ENCODE assay signal across 14 cellular contexts in the genomic region with DNA sequence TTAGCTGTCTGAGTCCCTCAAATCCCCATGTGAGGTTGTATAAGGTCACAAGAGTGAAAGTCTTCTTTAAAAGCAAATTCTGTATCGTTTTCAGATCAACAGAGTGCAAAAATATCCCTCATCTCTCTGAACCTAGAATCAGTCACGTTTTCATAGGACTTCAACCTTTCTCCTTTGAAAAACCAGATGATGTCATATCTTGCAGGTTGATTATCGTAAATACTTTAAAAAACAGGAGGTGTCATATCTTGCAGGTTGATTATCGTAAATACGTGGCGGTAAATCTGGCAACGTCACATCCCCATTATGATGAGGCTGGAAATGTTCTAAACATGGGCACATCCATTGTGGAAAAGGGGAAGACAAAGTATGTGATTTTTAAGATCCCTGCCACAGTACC. TPM values are rescaled to one million over a fixed set of nuclear protein-coding genes. Genes with fewer than 3 reads are reported as not detected.
A peak's percentile ranks its signal among the peaks of the same experiment; 100 is the strongest.
DNase-seq lines count a peak whose midpoint lies in the region; ATAC-seq, FAIRE-seq and TF ChIP-seq lines count a peak whose summit lies in the region.
"Had no signal": no experiment of that assay in that cellular context is flagged by ENCODE, and none has a peak within 500 bp of the region (broad histone marks: within the 10 kb centered on the region; RNA-seq: fewer than 3 reads in every experiment).

No MANE protein-coding gene starts in this region.

- in situ Hi-C loops in HepG2 (cut with HindIII; ENCODE audit: extremely low pct_ligation_motif_present, low pct_unique_long_range_greater_than_20kb), result no loop called here

- H3K27me3 ChIP-seq in HepG2 (ENCODE audit: control insufficient read depth in 1 of 2, insufficient read depth in 2 of 2, low read length in 2 of 2) (peaks cover 0 to 8% of the 10 kb centered on the region in 2 experiments; a peak in 1 of 5 replicates), right lobe of liver (no peaks in the 10 kb centered on the region), muscle layer of colon (ENCODE audit: control insufficient read depth in 1 of 2, insufficient read depth in 2 of 2, low read length in 2 of 2) (no peaks in the 10 kb centered on the region), small intestine (ENCODE audit: control insufficient read depth in 2 of 2, insufficient read depth in 2 of 2, low read length in 2 of 2) (no peaks in the 10 kb centered on the region)
- H3K27me3 ChIP-seq: BLaER1 treated with 17β-estradiol and CSF1 and Interleukin-3, amounts not matched to agents 10 nM and 100 nM had no signal

- ATAC-seq in HepG2 (no peak), right lobe of liver (no peak), GM18873 (IDR thresholded peaks at IDR 0.05; ENCODE audit: low FRiP score, unreplicated experiment) (no peak)

- H3K79me2 ChIP-seq in HepG2 (ENCODE audit: insufficient read depth, low read length), result no peaks in the 10 kb centered on the region

- no peak overlapping the region for H3K9ac ChIP-seq in HepG2 (ENCODE audit: insufficient read depth, low read depth, low read length)
- H3K9ac ChIP-seq in muscle layer of colon (ENCODE audit: low read length), result no peak overlapping the region
- H3K9ac ChIP-seq: BLaER1 treated with 17β-estradiol and CSF1 and Interleukin-3, amounts not matched to agents 10 nM and 100 nM; GM23248 had no signal

- H3K36me3 ChIP-seq in HepG2 (replicated peaks in 1 of 2; ENCODE audit: control insufficient read depth in 1 of 2, insufficient read depth in 2 of 2, low read length in 2 of 2) (no peaks in the 10 kb centered on the region), right lobe of liver (no peaks in the 10 kb centered on the region), muscle layer of colon (ENCODE audit: insufficient read depth, low read length) (no peaks in the 10 kb centered on the region), small intestine (ENCODE audit: control insufficient read depth in 2 of 2, insufficient read depth in 2 of 2, low read length in 2 of 2) (peaks cover 0 to 7% of the 10 kb centered on the region in 2 donors)
- H3K36me3 ChIP-seq: BLaER1 treated with 17β-estradiol and CSF1 and Interleukin-3, amounts not matched to agents 10 nM and 100 nM had no signal

- TF ChIP-seq RAD21 in HepG2 (CRISPR knock-in tag; IDR thresholded peaks at IDR 0.05), result no peak

- FAIRE-seq in HepG2 (lab: Jason Lieb, UNC) (no peak), small intestine (lab: Jason Lieb, UNC) (no peak)

- H3K4me3 ChIP-seq in HepG2 (replicated peaks in 1 of 3; ENCODE audit: insufficient read depth in 1 of 3, low read depth in 2 of 3, low read length in 3 of 3), result no peak overlapping the region
- no peak overlapping the region for H3K4me3 ChIP-seq in right lobe of liver
- H3K4me3 ChIP-seq in muscle layer of colon (ENCODE audit: low read depth in 1 of 2, low read length in 2 of 2), result no peak overlapping the region
- H3K4me3 ChIP-seq in small intestine (ENCODE audit: low read depth in 1 of 2, low read length in 2 of 2), result no peak overlapping the region
- H3K4me3 ChIP-seq: BLaER1 treated with 17β-estradiol and CSF1 and Interleukin-3, amounts not matched to agents 10 nM and 100 nM; GM23248 had no signal

- DNase-seq in HepG2 (ENCODE audit: low spot score) (no peak), right lobe of liver (no peak), small intestine (peak; percentile 11), DMS79 treated with DMSO at 0.1 percent for 48 hours (lab: John Stamatoyannopoulos, UW) (no peak), superior temporal gyrus (ENCODE audit: extremely low spot score) (no peak)
- DNase-seq: CD4-positive, CD25-positive, alpha-beta regulatory T cell; DMS53; H7 had no signal

- WGBS in HepG2 (ENCODE audit: low lambda C conversion rate), result 51% methylated on average over 7 of the region's 7 CpGs
- WGBS in right lobe of liver (ENCODE audit: insufficient coverage, low coverage, low lambda C conversion rate, missing lambda C conversion rate), result 80% methylated on average over 7 of the region's 7 CpGs
- WGBS in small intestine, 3 donors, result 66 to 76% (median 66%) methylated on average over 7 of the region's 7 CpGs

- H4K20me1 ChIP-seq in HepG2 (ENCODE audit: insufficient read depth, low read length), result no peaks in the 10 kb centered on the region
- H4K20me1 ChIP-seq: BLaER1 treated with 17β-estradiol and CSF1 and Interleukin-3, amounts not matched to agents 10 nM and 100 nM had no signal

- no peak for TF ChIP-seq EP300 in HepG2 (IDR thresholded peaks at IDR 0.05; ENCODE audit: low read depth in 2 of 2, low read length in 2 of 2)
- TF ChIP-seq EP300 in HepG2 (CRISPR knock-in tag; IDR thresholded peaks at IDR 0.05; ENCODE audit: borderline replicate concordance), result no peak

- H2AFZ ChIP-seq in HepG2 (ENCODE audit: low read length), result no peak overlapping the region
- H2AFZ ChIP-seq: GM23248 had no signal

- CTCF ChIA-PET in HepG2 (lab: Yijun Ruan, JAX; ENCODE audit: low intra/inter-chr PET ratio, low total read pairs), result no interaction called here

- H3K27ac ChIP-seq in HepG2 (ENCODE audit: extremely low read length, insufficient read depth, low read length) (no peak overlapping the region), right lobe of liver (no peak overlapping the region), muscle layer of colon (ENCODE audit: low read depth, low read length) (peak overlapping the region; percentile 41), small intestine (ENCODE audit: low read depth in 1 of 2, low read length in 1 of 2) (no peak overlapping the region)
- H3K27ac ChIP-seq: 22Rv1; BLaER1 treated with 17β-estradiol and CSF1 and Interleukin-3, amounts not matched to agents 10 nM and 100 nM; GM23248 had no signal

- no peaks in the 10 kb centered on the region for H3K9me3 ChIP-seq in HepG2 (ENCODE audit: low read length)
- peaks cover 0 to 2% (median 0%) of the 10 kb centered on the region in 4 donors for H3K9me3 ChIP-seq in right lobe of liver
- no peaks in the 10 kb centered on the region for H3K9me3 ChIP-seq in muscle layer of colon (ENCODE audit: low read length)
- no peaks in the 10 kb centered on the region for H3K9me3 ChIP-seq in small intestine (ENCODE audit: control insufficient read depth, low read depth)

- no peak for TF ChIP-seq CTCF in HepG2 (CRISPR knock-in tag; IDR thresholded peaks at IDR 0.05)
- no peak for TF ChIP-seq CTCF in right lobe of liver (IDR thresholded peaks at IDR 0.05)

- H3K4me1 ChIP-seq in HepG2 (ENCODE audit: insufficient read depth, low read length) (no peaks in the 10 kb centered on the region), right lobe of liver (peaks cover 0 to 6% (median 0%) of the 10 kb centered on the region in 4 donors), muscle layer of colon (ENCODE audit: insufficient read depth, low read length) (peaks cover 41% of the 10 kb centered on the region), small intestine (ENCODE audit: control insufficient read depth in 2 of 2, insufficient read depth in 1 of 2, low read depth in 1 of 2, low read length in 1 of 2) (peaks cover 0 to 2% of the 10 kb centered on the region in 2 donors)

- TF ChIP-seq POLR2A in HepG2 (IDR thresholded peaks at IDR 0.05; ENCODE audit: insufficient read depth in 1 of 2, low read depth in 2 of 2, low read length in 2 of 2) (no peak), right lobe of liver (IDR thresholded peaks at IDR 0.05) (no peak)

- H3K4me2 ChIP-seq in HepG2 (ENCODE audit: low read depth, low read length), result no peak overlapping the region
- H3K4me2 ChIP-seq: BLaER1 treated with 17β-estradiol and CSF1 and Interleukin-3, amounts not matched to agents 10 nM and 100 nM had no signal

- no TSS peak for BruUV-seq in HepG2 (replicated peaks; lab: Mats Ljungman, UMichigan)

- intact Hi-C loops in HepG2 (cut with micrococcal nuclease; ENCODE audit: unreplicated experiment) (loop anchor here (5.0 kb wide), 2 partner anchors 458 to 473 kb away; no protein-coding TSS in a partner anchor), right lobe of liver (cut with DNase I) (no loop called here)

- POLR2A ChIA-PET in HepG2 (lab: Yijun Ruan, JAX), result no interaction called here

RNA-seq across cellular contexts. Expression of a gene that starts 25.9 kb away (rescaled TPM):
- total RNA-seq in HepG2 (2016; rRNA removed; fragmentation: Illumina TruSeq; extraction: Trizol) (0.11 TPM in 1 of 2 replicates, not detected in the other), right lobe of liver (under 1 TPM in 5 of 6 experiments, not detected in 1; 0.11 to 0.55 (median 0.31) TPM)
- not detected in 2 replicates for total RNA-seq in HepG2 (2016; cell fraction: cytosol; rRNA removed; fragmentation: Illumina TruSeq; extraction: Trizol; ENCODE audit: low read depth)
- 0.09 and 0.21 TPM in 2 replicates for total RNA-seq in HepG2 (2016; cell fraction: insoluble cytoplasmic fraction; rRNA removed; fragmentation: Illumina TruSeq; extraction: Trizol)
- total RNA-seq in HepG2 (2016; cell fraction: membrane; rRNA removed; fragmentation: Illumina TruSeq; extraction: Trizol), result not detected in 2 replicates
- total RNA-seq in HepG2 (2016; cell fraction: nucleus; rRNA removed; fragmentation: Illumina TruSeq; extraction: Trizol), result not detected in 2 replicates
- polyA plus RNA-seq in HepG2 (2011; rRNA removed) (not detected in 2 replicates), small intestine (10 to 100 TPM in 2 of 3 donors, 1 to 10 TPM in 1; 4.9 to 31.1 (median 30.8) TPM)
- 0.08 TPM in 1 of 2 replicates, not detected in the other for polyA plus RNA-seq in HepG2 (2011; cell fraction: cytosol; rRNA removed)
- polyA plus RNA-seq in HepG2 (2011; cell fraction: nucleus; rRNA removed), result not detected in 2 replicates
- 0.17 TPM in 1 of 2 replicates, not detected in the other for polyA plus RNA-seq in HepG2 (2012)
- 0.07 and 0.12 TPM in 2 replicates for polyA plus RNA-seq in HepG2 (2016; cell fraction: cytosol; fragmentation: Illumina TruSeq; extraction: Trizol; ENCODE audit: low read depth)
- 0.20 TPM in 1 of 2 replicates, not detected in the other for polyA plus RNA-seq in HepG2 (2016; cell fraction: insoluble cytoplasmic fraction; fragmentation: Illumina TruSeq; extraction: Trizol; ENCODE audit: low read depth)
- polyA plus RNA-seq in HepG2 (2016; cell fraction: membrane; fragmentation: Illumina TruSeq; extraction: Trizol; ENCODE audit: low read depth), result 0.17 TPM in 1 of 2 replicates, not detected in the other
- polyA plus RNA-seq in HepG2 (2016; cell fraction: nucleus; fragmentation: Illumina TruSeq; extraction: Trizol; ENCODE audit: insufficient read depth, low read depth), result not detected in 2 replicates
- not detected in 2 replicates for polyA minus RNA-seq in HepG2 (2011; rRNA and poly(A)+ RNA removed; ENCODE audit: low replicate concordance)
- polyA minus RNA-seq in HepG2 (2011; cell fraction: cytosol; rRNA and poly(A)+ RNA removed), result not detected in 2 replicates
- not detected in 2 replicates for polyA minus RNA-seq in HepG2 (2011; cell fraction: nucleus; rRNA and poly(A)+ RNA removed)
- total RNA-seq: CD4-positive, CD25-positive, alpha-beta regulatory T cell; Daoy; GM23248 had no signal
- polyA plus RNA-seq: CD4-positive, CD25-positive, alpha-beta regulatory T cell; GM23248 had no signal

RNA-seq across cellular contexts. Expression of a gene that starts 50.4 kb away (rescaled TPM):
- total RNA-seq in HepG2 (2016; rRNA removed; fragmentation: Illumina TruSeq; extraction: Trizol) (11.0 and 16.3 TPM in 2 replicates), right lobe of liver (1 to 10 TPM; 2.2 to 4.1 (median 3.4) TPM)
- total RNA-seq in HepG2 (2016; cell fraction: cytosol; rRNA removed; fragmentation: Illumina TruSeq; extraction: Trizol; ENCODE audit: low read depth), result 7.3 and 9.7 TPM in 2 replicates
- total RNA-seq in HepG2 (2016; cell fraction: insoluble cytoplasmic fraction; rRNA removed; fragmentation: Illumina TruSeq; extraction: Trizol), result 9.7 and 16.1 TPM in 2 replicates
- total RNA-seq in HepG2 (2016; cell fraction: membrane; rRNA removed; fragmentation: Illumina TruSeq; extraction: Trizol), result 7.4 and 9.8 TPM in 2 replicates
- 12.2 and 12.6 TPM in 2 replicates for total RNA-seq in HepG2 (2016; cell fraction: nucleus; rRNA removed; fragmentation: Illumina TruSeq; extraction: Trizol)
- polyA plus RNA-seq in HepG2 (2011; rRNA removed) (2.9 and 4.3 TPM in 2 replicates), small intestine (1 to 10 TPM in 1 of 3 donors, under 1 TPM in 2; 0.27 to 1.8 (median 0.89) TPM)
- polyA plus RNA-seq in HepG2 (2011; cell fraction: cytosol; rRNA removed), result 1.5 and 2.5 TPM in 2 replicates
- 3.2 and 3.8 TPM in 2 replicates for polyA plus RNA-seq in HepG2 (2011; cell fraction: nucleus; rRNA removed)
- 1.7 and 2.1 TPM in 2 replicates for polyA plus RNA-seq in HepG2 (2012)
- 0.36 TPM in 2 replicates for polyA plus RNA-seq in HepG2 (2016; cell fraction: cytosol; fragmentation: Illumina TruSeq; extraction: Trizol; ENCODE audit: low read depth)
- polyA plus RNA-seq in HepG2 (2016; cell fraction: insoluble cytoplasmic fraction; fragmentation: Illumina TruSeq; extraction: Trizol; ENCODE audit: low read depth), result 4.0 and 4.5 TPM in 2 replicates
- 0.64 and 0.81 TPM in 2 replicates for polyA plus RNA-seq in HepG2 (2016; cell fraction: membrane; fragmentation: Illumina TruSeq; extraction: Trizol; ENCODE audit: low read depth)
- 4.2 and 4.3 TPM in 2 replicates for polyA plus RNA-seq in HepG2 (2016; cell fraction: nucleus; fragmentation: Illumina TruSeq; extraction: Trizol; ENCODE audit: insufficient read depth, low read depth)
- polyA minus RNA-seq in HepG2 (2011; rRNA and poly(A)+ RNA removed; ENCODE audit: low replicate concordance), result 11.7 and 21.3 TPM in 2 replicates
- polyA minus RNA-seq in HepG2 (2011; cell fraction: cytosol; rRNA and poly(A)+ RNA removed), result 9.4 and 14.7 TPM in 2 replicates
- 18.4 and 20.1 TPM in 2 replicates for polyA minus RNA-seq in HepG2 (2011; cell fraction: nucleus; rRNA and poly(A)+ RNA removed)
